16 cellular contexts compared by ENCODE assay signal in the genomic region with DNA sequence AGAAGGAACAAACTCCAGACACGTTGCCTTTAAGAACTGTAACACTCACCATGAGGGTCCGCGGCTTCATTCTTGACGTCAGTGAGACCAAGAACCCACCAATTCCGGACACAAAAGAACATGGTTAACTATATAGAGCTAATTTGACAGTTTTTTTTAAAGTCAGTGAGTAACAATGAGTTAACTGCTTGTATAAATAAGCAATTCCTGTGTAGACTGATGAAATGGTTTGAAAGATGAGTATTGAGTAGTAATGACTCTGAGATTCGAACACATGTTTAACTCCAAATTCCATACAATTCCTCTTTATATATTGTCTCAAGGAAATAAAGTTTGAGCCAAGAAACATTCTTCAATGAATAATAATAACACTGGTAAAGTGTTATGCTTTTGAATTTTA.
A peak's percentile ranks its signal among the peaks of the same experiment; 100 is the strongest.
DNase-seq lines count a peak whose midpoint lies in the region; ATAC-seq and FAIRE-seq lines count a peak whose summit lies in the region.
"Had no signal": no experiment of that assay in that cellular context is flagged by ENCODE, and none has a peak within 500 bp of the region (broad histone marks: within the 10 kb centered on the region; RNA-seq: fewer than 3 reads in every experiment).

No MANE protein-coding gene starts in this region.

- 0 out of 2 replicates have a peak overlapping the region, but pooled peaks have one; percentile 8 for H3K4me3 ChIP-seq in SJSA1
- no peak overlapping the region for H3K4me3 ChIP-seq in small intestine (ENCODE audit: low read depth in 1 of 2, low read length in 2 of 2)
- H3K4me3 ChIP-seq: HAP-1 had no signal

- DNase-seq in H4 (ENCODE audit: low spot score) (peak; percentile 22), SJSA1 (ENCODE audit: low read depth in 1 of 2, low spot score in 2 of 2) (no peak), epithelial cell of prostate (ENCODE audit: low read depth, low spot score) (no peak), small intestine (no peak)
- DNase-seq in stimulated activated CD4-positive, alpha-beta T cell treated with anti-CD3 and anti-CD28 coated beads, Interleukin-4, amount 100 ng/mL, for 1 hour, result no peak
- DNase-seq: C1 segment of cervical spinal cord; MV-4-11; NCI-H1417 treated with DMSO at 0.1 percent for 48 hours; NCI-H2081 treated with DMSO at 0.1 percent for 48 hours; NCI-H526; NK-92 treated with Interleukin-12 subunit alpha and Interleukin-12 subunit beta, amount 100 ng/mL, for 24 hours; OCI-M1 had no signal

- H3K9me3 ChIP-seq in SJSA1 (replicated peaks) (no peaks in the 10 kb centered on the region; the same call in 1 of the 2 replicates), small intestine (ENCODE audit: control insufficient read depth, low read depth) (no peaks in the 10 kb centered on the region)
- H3K9me3 ChIP-seq: HAP-1 had no signal

- no peak for FAIRE-seq in small intestine (lab: Jason Lieb, UNC)
- FAIRE-seq: GM18507 had no signal

- H3K36me3 ChIP-seq in SJSA1 (no peaks in the 10 kb centered on the region), small intestine (ENCODE audit: control insufficient read depth in 2 of 2, insufficient read depth in 2 of 2, low read length in 2 of 2) (no peaks in the 10 kb centered on the region)
- H3K36me3 ChIP-seq: HAP-1 had no signal

- ATAC-seq in HG02759 (IDR thresholded peaks at IDR 0.05; ENCODE audit: unreplicated experiment) (no peak), HG03025 (IDR thresholded peaks at IDR 0.05; ENCODE audit: low FRiP score, unreplicated experiment) (no peak)

- H3K27ac ChIP-seq in SJSA1 (peak overlapping the region; percentile 47), epithelial cell of prostate (peak overlapping the region; percentile 49), small intestine (ENCODE audit: low read depth in 1 of 2, low read length in 1 of 2) (no peak overlapping the region)

- 79 to 87% (median 83%) methylated on average over 6 of the region's 6 CpGs for WGBS in small intestine, 3 donors

- H3K4me1 ChIP-seq in SJSA1 (replicated peaks), result peaks cover 6% of the 10 kb centered on the region
- H3K4me1 ChIP-seq in small intestine (ENCODE audit: control insufficient read depth in 2 of 2, insufficient read depth in 1 of 2, low read depth in 1 of 2, low read length in 1 of 2), result no peaks in the 10 kb centered on the region
- H3K4me1 ChIP-seq: HAP-1 had no signal

- H3K27me3 ChIP-seq in SJSA1 (replicated peaks) (no peaks in the 10 kb centered on the region), small intestine (ENCODE audit: control insufficient read depth in 2 of 2, insufficient read depth in 2 of 2, low read length in 2 of 2) (no peaks in the 10 kb centered on the region)

Comparison
In these comparisons a context has a peak if more than half of its experiments do, and no peak if none do; other contexts are left out.
1. H3K27ac ChIP-seq: peak in SJSA1 (single experiment) and epithelial cell of prostate (single experiment); none in small intestine (0 of 2).